Comparison of ENCODE assay signal across 8 cellular contexts in the genomic region with DNA sequence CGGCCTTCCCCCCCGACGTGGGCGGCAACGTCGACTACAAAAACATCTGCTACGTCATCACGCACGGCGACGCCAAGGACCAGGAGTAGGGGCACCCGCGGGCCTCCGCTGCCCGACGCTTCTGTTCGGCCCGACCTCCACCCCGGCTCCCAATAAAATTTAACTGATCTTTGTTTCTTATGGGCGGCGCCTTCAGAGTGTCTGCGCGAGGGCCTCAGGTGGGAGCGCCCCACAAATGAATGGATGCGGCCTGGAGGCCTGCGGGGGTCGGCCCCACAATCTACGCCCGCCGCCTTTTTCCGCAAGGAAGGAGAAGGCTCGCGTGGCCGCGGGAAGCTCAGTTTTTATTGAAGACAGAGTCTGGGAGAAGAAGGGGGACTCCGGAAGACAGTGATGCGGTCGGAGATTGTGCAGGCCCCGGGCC. TPM values are rescaled to one million over a fixed set of nuclear protein-coding genes. Genes with fewer than 3 reads are reported as not detected.
DNase-seq lines count a peak whose midpoint lies in the region; ATAC-seq and FAIRE-seq lines count a peak whose summit lies in the region.

No MANE protein-coding gene starts in this region.

- no peaks in the 10 kb centered on the region for H3K27me3 Mint-ChIP-seq in T-cell

- POLR2A ChIA-PET in T-cell (lab: Charles Lee) = interaction anchor here (0.6 to 0.9 kb wide), 7 partner anchors 12 to 1531 kb away, joined by 3 to 19 read pairs (median 5); a partner anchor contains a TSS

- H3K27ac ChIP-seq in right cardiac atrium (ENCODE audit: low read length) = peak overlapping the region; percentile 98

- CTCF ChIA-PET in T-cell (lab: Charles Lee) = interaction anchor here in 1 of 2 donors (0.6 to 1.1 kb wide), 4 partner anchors 9 to 197 kb away, joined by 4 to 10 read pairs (median 6); a partner anchor contains a TSS

- no peaks in the 10 kb centered on the region for H3K27me3 ChIP-seq in right cardiac atrium (ENCODE audit: control insufficient read depth, insufficient read depth)

- H3K36me3 Mint-ChIP-seq in T-cell = peaks cover 8% of the 10 kb centered on the region

- intact Hi-C loops in right cardiac atrium (cut with DNase I) = no loop called here

- FAIRE-seq in urothelium cell line (lab: Jason Lieb, UNC) = no peak

- ATAC-seq in HG02610 (IDR thresholded peaks at IDR 0.05; ENCODE audit: unreplicated experiment) (peak; percentile 32), T-cell (replicated peaks in 1 of 4) (peak; percentile 48 to 59 (median 52)), right cardiac atrium (peak; percentile 81)

- no peaks in the 10 kb centered on the region for H3K9me3 Mint-ChIP-seq in T-cell

- peaks cover 55 to 58% (median 57%) of the 10 kb centered on the region in 3 donors for H3K4me1 Mint-ChIP-seq in T-cell

- WGBS in right cardiac atrium = under 1% methylated on average over 39 of the region's 39 CpGs

- H3K4me3 ChIP-seq in GM08714 (ENCODE audit: low read length) (peak overlapping the region; percentile 65; the same call in 1 of the 2 replicates), right cardiac atrium (ENCODE audit: low read length) (peak overlapping the region; percentile 71)

- peak; percentile 72 for DNase-seq in NCI-H128 (lab: John Stamatoyannopoulos, UW; ENCODE audit: unreplicated experiment)
- peak; percentile 82 to 93 (median 90) for DNase-seq in T-cell
- peak in 51 of 56 donors; percentile 59 to 95 (median 85) for DNase-seq in amygdala (lab: John Stamatoyannopoulos, UW)
- DNase-seq in right cardiac atrium = peak; percentile 97 to 99 (median 98)
- DNase-seq in pulmonary artery endothelial cell (ENCODE audit: low read depth, low spot score) = peak; percentile 76
- peak; percentile 81 for DNase-seq in urothelium cell line (ENCODE audit: low spot score)

- H3K9me3 ChIP-seq in right cardiac atrium (ENCODE audit: control insufficient read depth, low read length) = no peaks in the 10 kb centered on the region

- peaks cover 2% of the 10 kb centered on the region for H3K4me1 ChIP-seq in right cardiac atrium (ENCODE audit: control insufficient read depth, insufficient read depth, low read length)

- H3K27ac Mint-ChIP-seq in T-cell = peak overlapping the region; percentile 99 to 100

- H3K4me3 Mint-ChIP-seq in T-cell = peak overlapping the region; percentile 97 to 100 (median 99)

RNA-seq across cellular contexts. Expression of a gene that starts 3.2 kb away (rescaled TPM):
- total RNA-seq in T-cell = 1 to 10 TPM in 2 of 5 donors, under 1 TPM in 1, not detected in 2; 0.91 to 1.3 (median 1.1) TPM
- under 1 TPM in 2 of 4 donors, not detected in 2; 0.35 to 0.94 TPM for total RNA-seq in right cardiac atrium
- polyA plus RNA-seq in right cardiac atrium = 0.86 TPM
- not detected in 2 replicates for total RNA-seq in pulmonary artery endothelial cell

RNA-seq across cellular contexts. Expression of a gene that starts 4.5 kb away (rescaled TPM):
- 100 to 1,000 TPM; 191 to 259 (median 229) TPM for total RNA-seq in T-cell
- total RNA-seq in right cardiac atrium = 1 to 10 TPM; 1.1 to 3.6 (median 2.7) TPM
- polyA plus RNA-seq in right cardiac atrium = 1.6 TPM
- total RNA-seq in pulmonary artery endothelial cell = 0.13 TPM in 1 of 2 replicates, not detected in the other

RNA-seq across cellular contexts. Expression of a gene that starts 7.5 kb away (rescaled TPM):
- total RNA-seq in T-cell = 10 to 100 TPM; 24.0 to 60.1 (median 52.5) TPM
- total RNA-seq in right cardiac atrium = 10 to 100 TPM; 23.4 to 27.7 (median 25.4) TPM
- polyA plus RNA-seq in right cardiac atrium = 19.1 TPM
- total RNA-seq in pulmonary artery endothelial cell = 32.2 and 43.0 TPM in 2 replicates

RNA-seq across cellular contexts. Expression of a gene that starts 17.4 kb away (rescaled TPM):
- total RNA-seq in T-cell (10 to 100 TPM in 3 of 5 donors, 1 to 10 TPM in 2; 7.3 to 17.5 (median 16.4) TPM), right cardiac atrium (1 to 10 TPM; 6.2 to 8.0 (median 7.5) TPM), pulmonary artery endothelial cell (13.6 and 15.6 TPM in 2 replicates)
- polyA plus RNA-seq in right cardiac atrium = 3.6 TPM

RNA-seq across cellular contexts. Expression of a gene that starts 22.7 kb away (rescaled TPM):
- total RNA-seq in T-cell (10 to 100 TPM; 38.9 to 80.3 (median 73.3) TPM), right cardiac atrium (10 to 100 TPM; 43.0 to 50.9 (median 45.1) TPM), pulmonary artery endothelial cell (34.6 and 43.3 TPM in 2 replicates)
- polyA plus RNA-seq in right cardiac atrium = 31.8 TPM

Comparison
In these comparisons a context has a peak if more than half of its experiments do, and no peak if none do; other contexts are left out.
1. Peak in every context shown above with its lines: DNase-seq, ATAC-seq, H3K4me3 ChIP-seq and H3K27ac ChIP-seq.
2. RNA of a gene that starts 4.5 kb away (total RNA-seq): 191 to 259 TPM in T-cell; 1.1 to 3.6 TPM in right cardiac atrium and 0.13 TPM in pulmonary artery endothelial cell; every median in the first group is over 10 times any median in the second.